Comparison of ENCODE assay signal across 9 cellular contexts in genomic region chr7:100965723-100966541, GRCh38. TPM values are rescaled to one million over a fixed set of nuclear protein-coding genes. Genes with fewer than 3 reads are reported as not detected.
DNase-seq lines count a peak whose midpoint lies in the region; ATAC-seq and TF ChIP-seq lines count a peak whose summit lies in the region.
"Had no signal": no experiment of that assay in that cellular context is flagged by ENCODE, and none has a peak within 500 bp of the region (broad histone marks: within the 10 kb centered on the region; RNA-seq: fewer than 3 reads in every experiment).

No MANE protein-coding gene starts in this region.

- TF ChIP-seq CTCF in esophagus muscularis mucosa (IDR thresholded peaks at IDR 0.05) (peak; percentile 49 to 80 (median 51)), stomach (IDR thresholded peaks at IDR 0.05) (peak in 4 of 7 experiments; percentile 28 to 74 (median 58))

- H3K27me3 Mint-ChIP-seq in activated CD4-positive, alpha-beta memory T cell treated with anti-CD3 and anti-CD28 coated beads, Interleukin-2, amount 10 ng/mL, durations not matched to agents 7 days and 5 days: peaks cover 43% of the 10 kb centered on the region
- peaks cover 32 to 37% of the 10 kb centered on the region in 2 donors for H3K27me3 Mint-ChIP-seq in natural killer cell treated with Interleukin-12 subunit alpha and Interleukin-12 subunit beta and Interleukin-15 and Interleukin-18, amount 100 ng/mL, for 72 hours

- peak overlapping the region; percentile 54 for H3K4me3 Mint-ChIP-seq in activated CD4-positive, alpha-beta memory T cell treated with anti-CD3 and anti-CD28 coated beads, Interleukin-2, amount 10 ng/mL, durations not matched to agents 7 days and 5 days
- peak overlapping the region; percentile 86 for H3K4me3 Mint-ChIP-seq in natural killer cell treated with Interleukin-12 subunit alpha and Interleukin-12 subunit beta and Interleukin-15 and Interleukin-18, amount 100 ng/mL, for 72 hours

- H3K9me3 ChIP-seq in esophagus muscularis mucosa (no peaks in the 10 kb centered on the region), stomach (no peaks in the 10 kb centered on the region)
- H3K9me3 ChIP-seq: SJCRH30 had no signal

- no peak overlapping the region for H3K27ac Mint-ChIP-seq in activated CD4-positive, alpha-beta memory T cell treated with anti-CD3 and anti-CD28 coated beads, Interleukin-2, amount 10 ng/mL, durations not matched to agents 7 days and 5 days
- no peak overlapping the region for H3K27ac Mint-ChIP-seq in natural killer cell treated with Interleukin-12 subunit alpha and Interleukin-12 subunit beta and Interleukin-15 and Interleukin-18, amount 100 ng/mL, for 72 hours

- CTCF ChIA-PET in activated CD4-positive, alpha-beta memory T cell treated with anti-CD3 and anti-CD28 coated beads, Interleukin-2, amount 10 ng/mL, durations not matched to agents 7 days and 5 days (lab: Charles Lee): interaction anchor here (0.6 kb wide), 1 partner anchor 93 kb away, joined by 4 read pairs; no protein-coding TSS in a partner anchor

- DNase-seq in ELR (ENCODE audit: low read depth) (peak; percentile 60), HK-2 (ENCODE audit: unreplicated experiment) (peak; percentile 86), esophagus muscularis mucosa (ENCODE audit: extremely low spot score) (no peak), stomach (peak; percentile 76), A172 (ENCODE audit: low spot score) (no peak), NCI-H2227 treated with DMSO at 0.1 percent for 48 hours (lab: John Stamatoyannopoulos, UW) (no peak)
- peak; percentile 82 for DNase-seq in activated CD4-positive, alpha-beta memory T cell treated with anti-CD3 and anti-CD28 coated beads, Interleukin-2, amount 10 ng/mL, durations not matched to agents 7 days and 5 days
- DNase-seq in natural killer cell treated with Interleukin-12 subunit alpha and Interleukin-12 subunit beta and Interleukin-15 and Interleukin-18, amount 100 ng/mL, for 72 hours (ENCODE audit: low spot score): peak; percentile 78

- ATAC-seq in natural killer cell treated with Interleukin-12 subunit alpha and Interleukin-12 subunit beta and Interleukin-15 and Interleukin-18, amount 100 ng/mL, for 72 hours: peak; percentile 79 to 80

- POLR2A ChIA-PET in activated CD4-positive, alpha-beta memory T cell treated with anti-CD3 and anti-CD28 coated beads, Interleukin-2, amount 10 ng/mL, durations not matched to agents 7 days and 5 days (lab: Charles Lee): no interaction called here

- H3K36me3 ChIP-seq in esophagus muscularis mucosa: no peaks in the 10 kb centered on the region
- no peaks in the 10 kb centered on the region for H3K36me3 ChIP-seq in stomach
- H3K36me3 ChIP-seq: SJCRH30 had no signal

- TF ChIP-seq POLR2A in esophagus muscularis mucosa (IDR thresholded peaks at IDR 0.05; ENCODE audit: low read depth): no peak
- no peak for TF ChIP-seq POLR2A in stomach (IDR thresholded peaks at IDR 0.05)

- H3K9me3 Mint-ChIP-seq in activated CD4-positive, alpha-beta memory T cell treated with anti-CD3 and anti-CD28 coated beads, Interleukin-2, amount 10 ng/mL, durations not matched to agents 7 days and 5 days: no peaks in the 10 kb centered on the region
- no peaks in the 10 kb centered on the region for H3K9me3 Mint-ChIP-seq in natural killer cell treated with Interleukin-12 subunit alpha and Interleukin-12 subunit beta and Interleukin-15 and Interleukin-18, amount 100 ng/mL, for 72 hours

- H3K4me1 ChIP-seq in esophagus muscularis mucosa (peaks cover 12 to 18% (median 17%) of the 10 kb centered on the region in 4 donors), stomach (peaks cover 15 to 22% (median 20%) of the 10 kb centered on the region in 4 donors)
- H3K4me1 ChIP-seq: SJCRH30 had no signal

- intact Hi-C loops in esophagus muscularis mucosa (cut with DNase I) (loop anchor here (5.0 kb wide), 1 partner anchor 91 kb away; no protein-coding TSS in a partner anchor), stomach (cut with DNase I; ENCODE audit: low total_unique reads) (no loop called here)

- peak overlapping the region; percentile 29 to 51 (median 38) for H3K4me3 ChIP-seq in esophagus muscularis mucosa
- H3K4me3 ChIP-seq in stomach: peak overlapping the region; percentile 21 to 50 (median 36)
- H3K4me3 ChIP-seq: SJCRH30 had no signal

- WGBS in esophagus muscularis mucosa: 4% methylated on average over 47 of the region's 58 CpGs
- 3 to 5% (median 4%) methylated on average over 43 to 58 of the region's 58 CpGs for WGBS in stomach, 5 donors

- no peaks in the 10 kb centered on the region for H3K36me3 Mint-ChIP-seq in activated CD4-positive, alpha-beta memory T cell treated with anti-CD3 and anti-CD28 coated beads, Interleukin-2, amount 10 ng/mL, durations not matched to agents 7 days and 5 days (ENCODE audit: low read depth)
- H3K36me3 Mint-ChIP-seq in natural killer cell treated with Interleukin-12 subunit alpha and Interleukin-12 subunit beta and Interleukin-15 and Interleukin-18, amount 100 ng/mL, for 72 hours: no peaks in the 10 kb centered on the region

- TF ChIP-seq EP300 in esophagus muscularis mucosa (IDR thresholded peaks at IDR 0.05) (no peak), stomach (IDR thresholded peaks at IDR 0.05) (no peak)

- H3K27me3 ChIP-seq in esophagus muscularis mucosa (peaks cover 9 to 87% (median 43%) of the 10 kb centered on the region in 4 donors), stomach (peaks cover 27 to 92% (median 63%) of the 10 kb centered on the region in 3 donors)

- H3K27ac ChIP-seq in esophagus muscularis mucosa (replicated peaks in 1 of 4) (no peak overlapping the region), stomach (no peak overlapping the region)
- H3K27ac ChIP-seq: SJCRH30 had no signal

- peaks cover 18% of the 10 kb centered on the region for H3K4me1 Mint-ChIP-seq in activated CD4-positive, alpha-beta memory T cell treated with anti-CD3 and anti-CD28 coated beads, Interleukin-2, amount 10 ng/mL, durations not matched to agents 7 days and 5 days
- H3K4me1 Mint-ChIP-seq in natural killer cell treated with Interleukin-12 subunit alpha and Interleukin-12 subunit beta and Interleukin-15 and Interleukin-18, amount 100 ng/mL, for 72 hours (ENCODE audit: low read depth in 2 of 2): peaks cover 14 to 16% of the 10 kb centered on the region in 2 donors

RNA-seq across cellular contexts. Expression of gene MUC12, which starts 3.4 kb away (rescaled TPM):
- total RNA-seq in activated CD4-positive, alpha-beta memory T cell treated with anti-CD3 and anti-CD28 coated beads, Interleukin-2, amount 10 ng/mL, durations not matched to agents 7 days and 5 days: under 1 TPM in 1 of 2 experiments, not detected in 1; 0.50 TPM
- total RNA-seq in esophagus muscularis mucosa: 1 to 10 TPM in 2 of 4 donors, not detected in 2; 1.1 to 2.5 TPM
- not detected for total RNA-seq in natural killer cell treated with Interleukin-12 subunit alpha and Interleukin-12 subunit beta and Interleukin-15 and Interleukin-18, amount 100 ng/mL, for 72 hours
- total RNA-seq in stomach: 10 to 100 TPM in 1 of 5 donors, under 1 TPM in 3, not detected in 1; under 0.01 to 76.8 (median 0.58) TPM
- 10 to 100 TPM in 1 of 3 donors, 1 to 10 TPM in 2; 1.4 to 13.9 (median 5.5) TPM for polyA plus RNA-seq in stomach
- not detected in 2 replicates for total RNA-seq in A172 (2014; rRNA removed; shearing (Covaris generic))

RNA-seq across cellular contexts. Expression of gene MUC3A, which starts 16.6 kb away (rescaled TPM):
- total RNA-seq in activated CD4-positive, alpha-beta memory T cell treated with anti-CD3 and anti-CD28 coated beads, Interleukin-2, amount 10 ng/mL, durations not matched to agents 7 days and 5 days: under 1 TPM in 1 of 2 experiments, not detected in 1; 0.20 TPM
- total RNA-seq in esophagus muscularis mucosa (under 1 TPM in 2 of 4 donors, not detected in 2; under 0.01 to 0.23 TPM), stomach (100 to 1,000 TPM in 1 of 5 donors, 1 to 10 TPM in 3, under 1 TPM in 1; 0.45 to 527 (median 1.9) TPM)
- total RNA-seq in natural killer cell treated with Interleukin-12 subunit alpha and Interleukin-12 subunit beta and Interleukin-15 and Interleukin-18, amount 100 ng/mL, for 72 hours: not detected
- polyA plus RNA-seq in stomach: under 1 TPM; 0.45 to 0.76 (median 0.62) TPM
- total RNA-seq in A172 (2014; rRNA removed; shearing (Covaris generic)): not detected in 2 replicates

RNA-seq across cellular contexts. Expression of gene MUC17, which starts 53.9 kb away (rescaled TPM):
- not detected for total RNA-seq in activated CD4-positive, alpha-beta memory T cell treated with anti-CD3 and anti-CD28 coated beads, Interleukin-2, amount 10 ng/mL, durations not matched to agents 7 days and 5 days
- total RNA-seq in esophagus muscularis mucosa (under 1 TPM in 1 of 4 donors, not detected in 3; 0.06 TPM), stomach (under 1 TPM in 1 of 5 donors, not detected in 4; 0.73 TPM)
- not detected for total RNA-seq in natural killer cell treated with Interleukin-12 subunit alpha and Interleukin-12 subunit beta and Interleukin-15 and Interleukin-18, amount 100 ng/mL, for 72 hours
- polyA plus RNA-seq in stomach: not detected
- total RNA-seq in A172 (2014; rRNA removed; shearing (Covaris generic)): not detected in 2 replicates
- total RNA-seq: SJCRH30 had no signal

Comparison
In these comparisons a context has a peak if more than half of its experiments do, and no peak if none do; other contexts are left out.
1. DNase-seq: peak in ELR (single experiment), HK-2 (single experiment), activated CD4-positive, alpha-beta memory T cell treated with anti-CD3 and anti-CD28 coated beads, Interleukin-2, amount 10 ng/mL, durations not matched to agents 7 days and 5 days (single experiment), natural killer cell treated with Interleukin-12 subunit alpha and Interleukin-12 subunit beta and Interleukin-15 and Interleukin-18, amount 100 ng/mL, for 72 hours (single experiment) and stomach (single experiment); none in esophagus muscularis mucosa (single experiment), A172 (single experiment) and NCI-H2227 treated with DMSO at 0.1 percent for 48 hours (single experiment).